ENCODE assay signal across 7 cellular contexts in the genomic region with DNA sequence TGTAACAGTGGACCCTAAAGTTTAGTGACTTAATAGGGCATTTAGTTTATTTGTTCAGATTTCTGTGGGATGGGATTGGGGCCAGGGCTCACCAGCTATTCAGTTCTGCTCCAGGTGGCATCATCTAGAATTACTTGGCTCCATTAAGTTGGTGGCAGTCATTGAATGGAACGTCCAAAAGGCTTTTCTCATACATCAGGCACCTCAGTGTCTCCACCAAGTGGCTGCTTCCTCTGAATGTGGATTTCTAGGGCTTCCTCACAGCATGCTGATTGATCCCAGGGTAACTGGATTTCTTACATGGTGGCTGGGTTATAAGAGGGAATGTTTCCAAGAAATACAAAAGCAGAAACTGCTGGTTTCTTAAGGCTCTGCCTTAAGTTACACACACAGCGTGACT. TPM values are rescaled to one million over a fixed set of nuclear protein-coding genes. Genes with fewer than 3 reads are reported as not detected.
DNase-seq lines count a peak whose midpoint lies in the region; FAIRE-seq and TF ChIP-seq lines count a peak whose summit lies in the region.

No MANE protein-coding gene starts in this region.

- peak; percentile 18 for DNase-seq in EH (ENCODE audit: low read depth)
- peak; percentile 36 for DNase-seq in KBM-7
- DNase-seq in astrocyte of the cerebellum (ENCODE audit: low read depth) = no peak
- peak; percentile 83 for DNase-seq in mesendoderm
- DNase-seq in medulla oblongata (ENCODE audit: extremely low spot score) = no peak
- no peak for DNase-seq in HTR-8/SVneo (ENCODE audit: insufficient read length, low spot score)
- DNase-seq in AG20443 (ENCODE audit: low spot score) = no peak

- WGBS in mesendoderm (ENCODE audit: extremely low coverage, insufficient coverage, low lambda C conversion rate) = no CpG with 5 or more reads among the region's 2 CpGs

- no peaks in the 10 kb centered on the region for H3K36me3 ChIP-seq in mesendoderm (ENCODE audit: control insufficient read depth, insufficient read depth, low read length)

- H3K79me2 ChIP-seq in mesendoderm (ENCODE audit: control insufficient read depth, insufficient read depth, low read length) = peaks cover 4% of the 10 kb centered on the region

- no peak overlapping the region for H2BK15ac ChIP-seq in mesendoderm (replicated peaks; ENCODE audit: low read depth)

- peaks cover 6% of the 10 kb centered on the region for H3K4me1 ChIP-seq in mesendoderm (ENCODE audit: control insufficient read depth, low read depth, low read length)

- no peak overlapping the region for H3K18ac ChIP-seq in mesendoderm (ENCODE audit: low read length)

- no peak overlapping the region for H3K4me3 ChIP-seq in astrocyte of the cerebellum (ENCODE audit: low read depth, low read length)
- no peak overlapping the region for H3K4me3 ChIP-seq in mesendoderm (ENCODE audit: low read length)

- no peak overlapping the region for H3K27ac ChIP-seq in mesendoderm (ENCODE audit: low read depth, low read length)

- H4K8ac ChIP-seq in mesendoderm (ENCODE audit: low read depth, low read length) = no peak overlapping the region

- H3K27me3 ChIP-seq in mesendoderm (ENCODE audit: insufficient read depth, low read length, poor library complexity) = no peaks in the 10 kb centered on the region

- H2AK5ac ChIP-seq in mesendoderm (ENCODE audit: low read length) = no peak overlapping the region

- no peak overlapping the region for H2BK120ac ChIP-seq in mesendoderm (ENCODE audit: low read depth, low read length)

- no peak for FAIRE-seq in HTR-8/SVneo (lab: Jason Lieb, UNC)

- in situ Hi-C loops in KBM-7 (cut with MboI; ENCODE audit: low pct_unique_long_range_greater_than_20kb, low sequenced_read_pairs) (no loop called here), astrocyte of the cerebellum (cut with HindIII; ENCODE audit: low sequenced_read_pairs) (no loop called here)

- H3K56ac ChIP-seq in mesendoderm (ENCODE audit: low read length) = no peak overlapping the region

- peak; percentile 32 for TF ChIP-seq CTCF in astrocyte of the cerebellum (IDR thresholded peaks at IDR 0.05; ENCODE audit: low read depth, low read length, missing control alignments)

- peaks cover 4% of the 10 kb centered on the region for H3K79me1 ChIP-seq in mesendoderm (ENCODE audit: low read length)

- no peak overlapping the region for H3K9ac ChIP-seq in mesendoderm (ENCODE audit: low read length)

- H2BK5ac ChIP-seq in mesendoderm (ENCODE audit: low read length) = no peak overlapping the region

- H3K4me2 ChIP-seq in mesendoderm (ENCODE audit: low read length) = no peak overlapping the region

- H3K4ac ChIP-seq in mesendoderm (ENCODE audit: low read depth, low read length) = no peak overlapping the region

- no peak overlapping the region for H4K5ac ChIP-seq in mesendoderm (ENCODE audit: low read length)

- no peak overlapping the region for H3K23ac ChIP-seq in mesendoderm (ENCODE audit: low read length)

RNA-seq across cellular contexts. Expression of a gene that starts 34.7 kb away (rescaled TPM):
- polyA plus RNA-seq in mesendoderm (2013, experiment 1 of 2) = 19.5 TPM
- polyA plus RNA-seq in mesendoderm (2013, experiment 2 of 2) = 20.7 TPM

Comparison
In these comparisons a context has a peak if more than half of its experiments do, and no peak if none do; other contexts are left out.
1. DNase-seq: peak in EH (single experiment), KBM-7 (single experiment) and mesendoderm (single experiment); none in astrocyte of the cerebellum (single experiment), medulla oblongata (single experiment), HTR-8/SVneo (single experiment) and AG20443 (single experiment).